In the genomic region with DNA sequence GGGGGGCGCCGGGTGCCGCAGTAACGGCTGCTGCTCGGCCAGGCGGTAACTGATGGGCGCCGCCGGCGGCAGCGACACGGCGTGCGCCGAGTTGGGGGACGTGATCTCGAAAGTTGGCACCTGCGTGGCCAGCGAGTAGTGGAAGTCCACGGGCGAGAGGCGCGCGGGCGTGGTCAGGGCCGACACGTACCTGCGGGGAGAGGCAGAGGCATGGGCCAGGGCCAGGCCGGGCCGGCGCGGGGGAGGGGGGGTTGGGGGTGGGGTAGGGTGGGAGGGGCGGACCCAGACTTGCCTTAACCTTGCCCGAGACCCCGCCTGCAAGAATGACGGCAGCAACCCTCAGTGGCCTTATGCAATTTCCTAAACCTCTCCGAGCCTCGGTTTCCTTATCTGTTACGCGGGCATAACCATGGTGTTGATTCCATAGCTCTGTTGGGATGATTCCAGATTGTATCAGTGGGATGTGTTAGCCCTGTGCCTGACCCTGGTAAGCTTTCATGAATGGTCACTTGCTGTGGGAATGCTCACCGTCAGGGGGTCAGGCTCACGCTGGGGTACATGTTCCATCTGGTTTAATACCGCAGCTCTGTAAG, we compare ENCODE assay signal across 1 cellular context.
TF ChIP-seq lines count a peak whose summit lies in the region.

No MANE protein-coding gene starts in this region.

TF ChIP-seq in A549, 52 proteins besides CTCF, POLR2A, EP300 and RAD21 (continued from another document):
- TF ChIP-seq REST (IDR thresholded peaks at IDR 0.05) (no peak), ZC3H11A (IDR thresholded peaks at IDR 0.05) (no peak), CBX8 (IDR thresholded peaks at IDR 0.05) (no peak), RARB (CRISPR knock-in tag; IDR thresholded peaks at IDR 0.05) (no peak), RCOR1 (IDR thresholded peaks at IDR 0.05; ENCODE audit: low read depth, low read length) (no peak), MYC (IDR thresholded peaks at IDR 0.05; ENCODE audit: borderline replicate concordance, low read length) (no peak), CBX2 (IDR thresholded peaks at IDR 0.05; ENCODE audit: borderline replicate concordance, low read depth) (no peak)
- TF ChIP-seq, protein P1, sequence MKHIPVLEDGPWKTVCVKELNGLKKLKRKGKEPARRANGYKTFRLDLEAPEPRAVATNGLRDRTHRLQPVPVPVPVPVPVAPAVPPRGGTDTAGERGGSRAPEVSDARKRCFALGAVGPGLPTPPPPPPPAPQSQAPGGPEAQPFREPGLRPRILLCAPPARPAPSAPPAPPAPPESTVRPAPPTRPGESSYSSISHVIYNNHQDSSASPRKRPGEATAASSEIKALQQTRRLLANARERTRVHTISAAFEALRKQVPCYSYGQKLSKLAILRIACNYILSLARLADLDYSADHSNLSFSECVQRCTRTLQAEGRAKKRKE (CRISPR knock-in tag; IDR thresholded peaks at IDR 0.05; ENCODE audit: low read depth): no peak
